In genomic region chr22:48959496-48959895, GRCh38 we compare ENCODE assay signal across 34 cellular contexts.
A peak's percentile ranks its signal among the peaks of the same experiment; 100 is the strongest.
DNase-seq lines count a peak whose midpoint lies in the region; ATAC-seq, FAIRE-seq and TF ChIP-seq lines count a peak whose summit lies in the region.
"Had no signal": no experiment of that assay in that cellular context is flagged by ENCODE, and none has a peak within 500 bp of the region (broad histone marks: within the 10 kb centered on the region; RNA-seq: fewer than 3 reads in every experiment).

No MANE protein-coding gene starts in this region.

- no peak overlapping the region for H3K4me3 Mint-ChIP-seq in activated CD8-positive, alpha-beta T cell treated with anti-CD3 and anti-CD28 coated beads, Interleukin-2, amount 10 ng/mL, durations not matched to agents 7 days and 5 days
- no peak overlapping the region for H3K4me3 Mint-ChIP-seq in activated CD8-positive, alpha-beta T cell treated with anti-CD3 and anti-CD28 coated beads for 36 hours
- H3K4me3 Mint-ChIP-seq in central memory CD8-positive, alpha-beta T cell, result no peak overlapping the region
- H3K4me3 Mint-ChIP-seq: memory B cell, neural progenitor cell had no signal

- no peaks in the 10 kb centered on the region for H3K4me1 Mint-ChIP-seq in activated CD8-positive, alpha-beta T cell treated with anti-CD3 and anti-CD28 coated beads, Interleukin-2, amount 10 ng/mL, durations not matched to agents 7 days and 5 days (ENCODE audit: low read depth)
- no peaks in the 10 kb centered on the region for H3K4me1 Mint-ChIP-seq in activated CD8-positive, alpha-beta T cell treated with anti-CD3 and anti-CD28 coated beads for 36 hours (ENCODE audit: low read depth)
- H3K4me1 Mint-ChIP-seq in central memory CD8-positive, alpha-beta T cell, result peaks cover 6% of the 10 kb centered on the region
- H3K4me1 Mint-ChIP-seq: memory B cell had no signal

- peaks cover 50% of the 10 kb centered on the region for H3K27me3 ChIP-seq in suprapubic skin
- H3K27me3 ChIP-seq: neural progenitor cell had no signal

- no peak overlapping the region for H3K27ac Mint-ChIP-seq in activated CD8-positive, alpha-beta T cell treated with anti-CD3 and anti-CD28 coated beads, Interleukin-2, amount 10 ng/mL, durations not matched to agents 7 days and 5 days
- H3K27ac Mint-ChIP-seq in activated CD8-positive, alpha-beta T cell treated with anti-CD3 and anti-CD28 coated beads for 36 hours, result no peak overlapping the region
- H3K27ac Mint-ChIP-seq in central memory CD8-positive, alpha-beta T cell (ENCODE audit: low read depth), result no peak overlapping the region
- H3K27ac Mint-ChIP-seq: memory B cell, neural progenitor cell had no signal

- TF ChIP-seq POLR2A in suprapubic skin (IDR thresholded peaks at IDR 0.05), result no peak

- H3K27ac ChIP-seq in suprapubic skin, result no peak overlapping the region
- H3K27ac ChIP-seq: dorsolateral prefrontal cortex, gastrocnemius medialis, neural progenitor cell, parathyroid adenoma, PC-9, sigmoid colon had no signal

- intact Hi-C loops in activated CD8-positive, alpha-beta T cell treated with anti-CD3 and anti-CD28 coated beads for 36 hours (cut with micrococcal nuclease), result no loop called here

- no peaks in the 10 kb centered on the region for H3K9me3 Mint-ChIP-seq in activated CD8-positive, alpha-beta T cell treated with anti-CD3 and anti-CD28 coated beads, Interleukin-2, amount 10 ng/mL, durations not matched to agents 7 days and 5 days (ENCODE audit: insufficient read depth)
- no peaks in the 10 kb centered on the region for H3K9me3 Mint-ChIP-seq in activated CD8-positive, alpha-beta T cell treated with anti-CD3 and anti-CD28 coated beads for 36 hours
- peaks cover 11% of the 10 kb centered on the region for H3K9me3 Mint-ChIP-seq in central memory CD8-positive, alpha-beta T cell
- H3K9me3 Mint-ChIP-seq: neural progenitor cell had no signal

- H3K4me1 ChIP-seq in suprapubic skin, result peaks cover 6% of the 10 kb centered on the region
- H3K4me1 ChIP-seq: gastrocnemius medialis, HAP-1, neural progenitor cell, parathyroid adenoma, sigmoid colon had no signal

- ATAC-seq in activated CD8-positive, alpha-beta T cell treated with anti-CD3 and anti-CD28 coated beads, Interleukin-2, amount 10 ng/mL, durations not matched to agents 7 days and 5 days, result no peak
- ATAC-seq in activated CD8-positive, alpha-beta T cell treated with anti-CD3 and anti-CD28 coated beads for 36 hours, result no peak
- no peak for ATAC-seq in central memory CD8-positive, alpha-beta T cell (replicated peaks; ENCODE audit: extremely low read depth, poor library complexity, severe bottlenecking)
- no peak for ATAC-seq in GM19397 (IDR thresholded peaks at IDR 0.05; ENCODE audit: unreplicated experiment)
- ATAC-seq: activated CD4-positive, CD25-positive, alpha-beta regulatory T cell treated with anti-CD3 and anti-CD28 coated beads, Interleukin-2, amount 50 U/mL, for 24 hours; gastrocnemius medialis; left colon; SK-N-SH treated with all-trans-retinoic acid at 6 μM for 48 hours had no signal

- no peak overlapping the region for H3K4me3 ChIP-seq in suprapubic skin
- H3K4me3 ChIP-seq: dorsolateral prefrontal cortex, gastrocnemius medialis, HAP-1, neural progenitor cell, PC-9, sigmoid colon had no signal

- H3K27me3 Mint-ChIP-seq in activated CD8-positive, alpha-beta T cell treated with anti-CD3 and anti-CD28 coated beads, Interleukin-2, amount 10 ng/mL, durations not matched to agents 7 days and 5 days (ENCODE audit: low read depth), result peaks cover 7% of the 10 kb centered on the region
- peaks cover 24% of the 10 kb centered on the region for H3K27me3 Mint-ChIP-seq in activated CD8-positive, alpha-beta T cell treated with anti-CD3 and anti-CD28 coated beads for 36 hours
- H3K27me3 Mint-ChIP-seq in central memory CD8-positive, alpha-beta T cell, result peaks cover 46% of the 10 kb centered on the region

- no peak for TF ChIP-seq EP300 in suprapubic skin (IDR thresholded peaks at IDR 0.05)

- POLR2A ChIA-PET in activated CD8-positive, alpha-beta T cell treated with anti-CD3 and anti-CD28 coated beads, Interleukin-2, amount 10 ng/mL, durations not matched to agents 7 days and 5 days (lab: Charles Lee), result no interaction called here
- POLR2A ChIA-PET in activated CD8-positive, alpha-beta T cell treated with anti-CD3 and anti-CD28 coated beads for 36 hours (lab: Charles Lee), result no interaction called here

- WGBS in suprapubic skin, result 90% methylated on average over 8 of the region's 8 CpGs

- H3K36me3 ChIP-seq in suprapubic skin, result no peaks in the 10 kb centered on the region
- H3K36me3 ChIP-seq: gastrocnemius medialis, HAP-1, neural progenitor cell, sigmoid colon had no signal

- no peak for FAIRE-seq in RCC 7860 (lab: Jason Lieb, UNC)
- FAIRE-seq: GM12891 had no signal

- CTCF ChIA-PET in activated CD8-positive, alpha-beta T cell treated with anti-CD3 and anti-CD28 coated beads, Interleukin-2, amount 10 ng/mL, durations not matched to agents 7 days and 5 days (lab: Charles Lee), result no interaction called here
- CTCF ChIA-PET in activated CD8-positive, alpha-beta T cell treated with anti-CD3 and anti-CD28 coated beads for 36 hours (lab: Charles Lee), result no interaction called here

- H3K9me3 ChIP-seq in suprapubic skin, result no peaks in the 10 kb centered on the region
- H3K9me3 ChIP-seq: gastrocnemius medialis, HAP-1, sigmoid colon had no signal

- H3K36me3 Mint-ChIP-seq in activated CD8-positive, alpha-beta T cell treated with anti-CD3 and anti-CD28 coated beads, Interleukin-2, amount 10 ng/mL, durations not matched to agents 7 days and 5 days (ENCODE audit: low read depth), result no peaks in the 10 kb centered on the region
- no peaks in the 10 kb centered on the region for H3K36me3 Mint-ChIP-seq in activated CD8-positive, alpha-beta T cell treated with anti-CD3 and anti-CD28 coated beads for 36 hours (ENCODE audit: low read depth)
- H3K36me3 Mint-ChIP-seq in central memory CD8-positive, alpha-beta T cell (ENCODE audit: insufficient read depth), result no peaks in the 10 kb centered on the region
- H3K36me3 Mint-ChIP-seq: memory B cell, neural progenitor cell had no signal

- DNase-seq in activated CD8-positive, alpha-beta T cell treated with anti-CD3 and anti-CD28 coated beads, Interleukin-2, amount 10 ng/mL, durations not matched to agents 7 days and 5 days, result peak; percentile 6
- no peak for DNase-seq in activated CD8-positive, alpha-beta T cell treated with anti-CD3 and anti-CD28 coated beads for 36 hours
- peak; percentile 5 to 10 for DNase-seq in central memory CD8-positive, alpha-beta T cell (ENCODE audit: low spot score in 2 of 2)
- peak; percentile 5 for DNase-seq in mucosa of gallbladder (ENCODE audit: low spot score)
- peak; percentile 35 to 47 for DNase-seq in suprapubic skin (ENCODE audit: low spot score in 2 of 2)
- no peak for DNase-seq in RCC 7860 (ENCODE audit: low spot score)
- no peak for DNase-seq in iPS-NIHi11 (ENCODE audit: low spot score)
- DNase-seq: 8988T; activated CD4-positive, alpha-beta T cell treated with anti-CD3 and anti-CD28 coated beads, Interleukin-2, amount 50 U/mL, for 4 hours; C1 segment of cervical spinal cord; central memory CD4-positive, alpha-beta T cell; COR-L47; gastrocnemius medialis; IMR-90; left colon; NCI-H1417 treated with DMSO at 0.1 percent for 48 hours; NCI-H2081 treated with DMSO at 0.1 percent for 48 hours; NCI-H2227 treated with DMSO at 0.1 percent for 48 hours; NCI-H526; PC-9; Right ventricle myocardium superior; sigmoid colon; stimulated activated CD4-positive, alpha-beta T cell treated with anti-CD3 and anti-CD28 coated beads, Interleukin-4, amount 100 ng/mL, for 1 hour; T-helper 2 cell; trophoblast cell had no signal

- no peak for TF ChIP-seq CTCF in activated CD8-positive, alpha-beta T cell treated with anti-CD3 and anti-CD28 coated beads for 36 hours (IDR thresholded peaks at IDR 0.05)
- no peak for TF ChIP-seq CTCF in suprapubic skin (IDR thresholded peaks at IDR 0.05)

Comparison
In these comparisons a context has a peak if more than half of its experiments do, and no peak if none do; other contexts are left out.
1. DNase-seq: peak in activated CD8-positive, alpha-beta T cell treated with anti-CD3 and anti-CD28 coated beads, Interleukin-2, amount 10 ng/mL, durations not matched to agents 7 days and 5 days (single experiment), central memory CD8-positive, alpha-beta T cell (2 of 2), mucosa of gallbladder (single experiment) and suprapubic skin (2 of 2); none in activated CD8-positive, alpha-beta T cell treated with anti-CD3 and anti-CD28 coated beads for 36 hours (single experiment), RCC 7860 (single experiment) and iPS-NIHi11 (single experiment).